ENCODE assay signal across 34 cellular contexts in the genomic region with DNA sequence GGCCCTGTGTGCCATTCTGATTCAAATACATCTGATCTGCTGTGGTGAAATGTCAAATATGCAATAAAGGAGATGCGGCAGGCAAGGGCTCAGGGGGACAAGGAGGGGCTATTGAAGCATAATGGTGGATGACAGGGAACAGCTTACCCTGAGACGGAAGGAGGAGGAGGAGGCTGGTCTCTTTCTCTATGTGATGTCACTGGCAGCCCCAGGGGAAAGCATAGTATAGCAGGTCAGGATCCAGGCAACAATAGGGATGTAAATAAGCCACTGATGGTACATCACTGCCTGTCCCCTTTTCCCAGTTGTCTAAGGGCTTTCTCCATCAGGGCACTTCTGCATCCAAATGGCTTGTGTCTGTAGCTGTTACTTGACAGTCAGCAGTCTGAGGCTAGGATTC.
"Had no signal": no experiment of that assay in that cellular context is flagged by ENCODE, and none has a peak within 500 bp of the region (broad histone marks: within the 10 kb centered on the region; RNA-seq: fewer than 3 reads in every experiment).

No MANE protein-coding gene starts in this region.

- DNase-seq: activated CD4-positive, alpha-beta T cell treated with anti-CD3 and anti-CD28 coated beads for 36 hours; activated CD4-positive, CD25-positive, alpha-beta regulatory T cell; activated CD8-positive, alpha-beta memory T cell treated with anti-CD3 and anti-CD28 coated beads, Interleukin-2, amount 10 ng/mL, durations not matched to agents 7 days and 5 days; activated CD8-positive, alpha-beta T cell treated with anti-CD3 and anti-CD28 coated beads, Interleukin-2, amount 10 ng/mL, durations not matched to agents 7 days and 5 days; activated effector memory CD4-positive, alpha-beta T cell treated with Interleukin-2 at 50 U/mL for 16 hours; activated naive CD4-positive, alpha-beta T cell treated with anti-CD3 and anti-CD28 coated beads for 36 hours; activated naive CD8-positive, alpha-beta T cell treated with anti-CD3 and anti-CD28 coated beads for 36 hours; activated T-cell treated with anti-CD3 and anti-CD28 coated beads for 4 hours; adrenal gland; aorta; body of pancreas; cerebellar nuclear complex; colonic mucosa; effector memory CD4-positive, alpha-beta T cell; erythroblast; gastrocnemius medialis; heart left ventricle; hypothalamus; left ventricle myocardium inferior; mucosa of descending colon; nucleus accumbens; pancreas; psoas muscle; stimulated activated CD4-positive, alpha-beta T cell treated with anti-CD3 and anti-CD28 coated beads, Interleukin-15, amount 100 ng/mL, for 24 hours; stimulated activated CD4-positive, alpha-beta T cell treated with anti-CD3 and anti-CD28 coated beads, Interleukin-2, amount 100 ng/mL, for 24 hours; stimulated activated naive B cell treated with anti-CD40 and anti-IgM and Interleukin-4, amounts not matched to agents 10 μg/mL and 1 μg/mL and 100 μg/mL, for 72 hours; stomach; T-helper 2 cell; thyroid gland; upper lobe of left lung had no signal

- H3K27ac Mint-ChIP-seq: activated CD4-positive, alpha-beta T cell treated with anti-CD3 and anti-CD28 coated beads for 36 hours; activated CD8-positive, alpha-beta memory T cell treated with anti-CD3 and anti-CD28 coated beads, Interleukin-2, amount 10 ng/mL, durations not matched to agents 7 days and 5 days; activated CD8-positive, alpha-beta T cell treated with anti-CD3 and anti-CD28 coated beads, Interleukin-2, amount 10 ng/mL, durations not matched to agents 7 days and 5 days; activated naive CD4-positive, alpha-beta T cell treated with anti-CD3 and anti-CD28 coated beads for 36 hours; activated naive CD8-positive, alpha-beta T cell treated with anti-CD3 and anti-CD28 coated beads for 36 hours; natural killer cell treated with Interleukin-12 subunit alpha and Interleukin-12 subunit beta and Interleukin-15 and Interleukin-18, amount 100 ng/mL, for 72 hours; stimulated activated naive B cell treated with anti-CD40 and anti-IgM and Interleukin-4, amounts not matched to agents 10 μg/mL and 1 μg/mL and 100 μg/mL, for 72 hours had no signal

- ATAC-seq: activated CD4-positive, alpha-beta T cell treated with anti-CD3 and anti-CD28 coated beads for 36 hours; activated CD8-positive, alpha-beta memory T cell treated with anti-CD3 and anti-CD28 coated beads, Interleukin-2, amount 10 ng/mL, durations not matched to agents 7 days and 5 days; activated CD8-positive, alpha-beta T cell treated with anti-CD3 and anti-CD28 coated beads, Interleukin-2, amount 10 ng/mL, durations not matched to agents 7 days and 5 days; body of pancreas; gastrocnemius medialis; heart left ventricle; mucosa of descending colon; natural killer cell treated with Interleukin-12 subunit alpha and Interleukin-12 subunit beta and Interleukin-15 and Interleukin-18, amount 100 ng/mL, for 72 hours; pancreas; psoas muscle; stimulated activated naive B cell treated with anti-CD40 and anti-IgM and Interleukin-4, amounts not matched to agents 10 μg/mL and 1 μg/mL and 100 μg/mL, for 72 hours had no signal

- H3K27me3 ChIP-seq: adrenal gland, body of pancreas, cardiac muscle cell, colonic mucosa, gastrocnemius medialis, heart left ventricle, pancreas, stomach, thyroid gland, upper lobe of left lung, vagina had no signal

- H3K4me1 ChIP-seq: adrenal gland, body of pancreas, colonic mucosa, pancreas, thyroid gland, upper lobe of left lung, vagina had no signal

- H3K4me3 ChIP-seq: adrenal gland, body of pancreas, cardiac muscle cell, colonic mucosa, gastrocnemius medialis, heart left ventricle, left ventricle myocardium inferior, lung, mucosa of descending colon, pancreas, psoas muscle, stomach, thyroid gland, upper lobe of left lung, vagina had no signal

- H3K36me3 ChIP-seq: adrenal gland, cardiac muscle cell, colonic mucosa, gastrocnemius medialis, heart left ventricle, pancreas, stomach, thyroid gland, upper lobe of left lung, vagina had no signal

- H3K9me3 Mint-ChIP-seq: activated naive CD4-positive, alpha-beta T cell treated with anti-CD3 and anti-CD28 coated beads for 36 hours; activated naive CD8-positive, alpha-beta T cell treated with anti-CD3 and anti-CD28 coated beads for 36 hours; natural killer cell treated with Interleukin-12 subunit alpha and Interleukin-12 subunit beta and Interleukin-15 and Interleukin-18, amount 100 ng/mL, for 72 hours; stimulated activated naive B cell treated with anti-CD40 and anti-IgM and Interleukin-4, amounts not matched to agents 10 μg/mL and 1 μg/mL and 100 μg/mL, for 72 hours had no signal

- H3K27me3 Mint-ChIP-seq: activated CD4-positive, alpha-beta T cell treated with anti-CD3 and anti-CD28 coated beads for 36 hours; activated CD8-positive, alpha-beta memory T cell treated with anti-CD3 and anti-CD28 coated beads, Interleukin-2, amount 10 ng/mL, durations not matched to agents 7 days and 5 days; activated naive CD8-positive, alpha-beta T cell treated with anti-CD3 and anti-CD28 coated beads for 36 hours; natural killer cell treated with Interleukin-12 subunit alpha and Interleukin-12 subunit beta and Interleukin-15 and Interleukin-18, amount 100 ng/mL, for 72 hours; stimulated activated naive B cell treated with anti-CD40 and anti-IgM and Interleukin-4, amounts not matched to agents 10 μg/mL and 1 μg/mL and 100 μg/mL, for 72 hours had no signal

- H3K4me3 Mint-ChIP-seq: activated CD4-positive, alpha-beta T cell treated with anti-CD3 and anti-CD28 coated beads for 36 hours; activated CD8-positive, alpha-beta memory T cell treated with anti-CD3 and anti-CD28 coated beads, Interleukin-2, amount 10 ng/mL, durations not matched to agents 7 days and 5 days; activated CD8-positive, alpha-beta T cell treated with anti-CD3 and anti-CD28 coated beads, Interleukin-2, amount 10 ng/mL, durations not matched to agents 7 days and 5 days; activated naive CD4-positive, alpha-beta T cell treated with anti-CD3 and anti-CD28 coated beads for 36 hours; activated naive CD8-positive, alpha-beta T cell treated with anti-CD3 and anti-CD28 coated beads for 36 hours; natural killer cell treated with Interleukin-12 subunit alpha and Interleukin-12 subunit beta and Interleukin-15 and Interleukin-18, amount 100 ng/mL, for 72 hours; stimulated activated naive B cell treated with anti-CD40 and anti-IgM and Interleukin-4, amounts not matched to agents 10 μg/mL and 1 μg/mL and 100 μg/mL, for 72 hours had no signal

- H3K4me1 Mint-ChIP-seq: activated CD4-positive, alpha-beta T cell treated with anti-CD3 and anti-CD28 coated beads for 36 hours; activated CD8-positive, alpha-beta memory T cell treated with anti-CD3 and anti-CD28 coated beads, Interleukin-2, amount 10 ng/mL, durations not matched to agents 7 days and 5 days; activated naive CD8-positive, alpha-beta T cell treated with anti-CD3 and anti-CD28 coated beads for 36 hours had no signal

- H3K27ac ChIP-seq: adrenal gland, body of pancreas, cardiac muscle cell, colonic mucosa, gastrocnemius medialis, heart left ventricle, left ventricle myocardium inferior, pancreas, psoas muscle, stomach, thyroid gland, upper lobe of left lung, vagina had no signal

- H3K36me3 Mint-ChIP-seq: activated naive CD8-positive, alpha-beta T cell treated with anti-CD3 and anti-CD28 coated beads for 36 hours; natural killer cell treated with Interleukin-12 subunit alpha and Interleukin-12 subunit beta and Interleukin-15 and Interleukin-18, amount 100 ng/mL, for 72 hours had no signal
